Comparison of ENCODE assay signal across 20 cellular contexts in genomic region chr9:15137089-15137488, GRCh38.
"Had no signal": no experiment of that assay in that cellular context is flagged by ENCODE, and none has a peak within 500 bp of the region (broad histone marks: within the 10 kb centered on the region; RNA-seq: fewer than 3 reads in every experiment).

No MANE protein-coding gene starts in this region.

- DNase-seq: activated CD4-positive, alpha-beta memory T cell treated with anti-CD3 and anti-CD28 coated beads, Interleukin-2, amount 10 ng/mL, durations not matched to agents 7 days and 5 days; activated naive CD4-positive, alpha-beta T cell treated with anti-CD3 and anti-CD28 coated beads for 36 hours; activated naive CD8-positive, alpha-beta T cell treated with anti-CD3 and anti-CD28 coated beads, Interleukin-2, amount 50 U/mL, for 24 hours; activated T-cell treated with anti-CD3 and anti-CD28 coated beads, Interleukin-2, amount 50 U/mL, for 1 hour; aorta; cortex of kidney; effector CD4-positive, alpha-beta T cell; gastrocnemius medialis; head of caudate nucleus; naive thymus-derived CD8-positive, alpha-beta T cell; pancreas; right lobe of liver; small intestine; stimulated activated CD4-positive, alpha-beta T cell treated with anti-CD3 and anti-CD28 coated beads, Interleukin-4, amount 100 ng/mL, for 1 hour; stimulated activated naive CD8-positive, alpha-beta T cell treated with anti-CD3 and anti-CD28 coated beads, Interleukin-15, amount 100 ng/mL, for 72 hours had no signal

- H3K4me3 ChIP-seq: gastrocnemius medialis, pancreas, right lobe of liver had no signal

- H3K27ac ChIP-seq: gastrocnemius medialis, neutrophil, pancreas, right lobe of liver had no signal

- H3K4me3 Mint-ChIP-seq: activated CD4-positive, alpha-beta memory T cell treated with anti-CD3 and anti-CD28 coated beads, Interleukin-2, amount 10 ng/mL, durations not matched to agents 7 days and 5 days; activated CD4-positive, alpha-beta T cell treated with anti-CD3 and anti-CD28 coated beads for 36 hours; activated naive CD4-positive, alpha-beta T cell treated with anti-CD3 and anti-CD28 coated beads for 36 hours; activated naive CD8-positive, alpha-beta T cell treated with anti-CD3 and anti-CD28 coated beads, Interleukin-2, amount 50 U/mL, for 24 hours; naive thymus-derived CD8-positive, alpha-beta T cell; stimulated activated naive CD8-positive, alpha-beta T cell treated with anti-CD3 and anti-CD28 coated beads, Interleukin-15, amount 100 ng/mL, for 72 hours; type B pancreatic cell had no signal

- H3K36me3 Mint-ChIP-seq: naive thymus-derived CD8-positive, alpha-beta T cell; type B pancreatic cell had no signal

- H3K36me3 ChIP-seq: gastrocnemius medialis, neutrophil, pancreas, right lobe of liver had no signal

- H3K4me1 ChIP-seq: gastrocnemius medialis, pancreas had no signal

- H3K9me3 Mint-ChIP-seq: activated CD4-positive, alpha-beta memory T cell treated with anti-CD3 and anti-CD28 coated beads, Interleukin-2, amount 10 ng/mL, durations not matched to agents 7 days and 5 days; activated naive CD4-positive, alpha-beta T cell treated with anti-CD3 and anti-CD28 coated beads for 36 hours; activated naive CD8-positive, alpha-beta T cell treated with anti-CD3 and anti-CD28 coated beads, Interleukin-2, amount 50 U/mL, for 24 hours; activated T-helper 2 cell treated with anti-CD3 and anti-CD28 coated beads, Interferon-gamma antibody, Interleukin-2, Interleukin-4, amounts not matched to agents 10 μg/mL and 5 μg/mL and 100 μg/mL, durations not matched to agents 14 hours and 24 hours and 36 hours; naive thymus-derived CD8-positive, alpha-beta T cell; stimulated activated naive CD8-positive, alpha-beta T cell treated with anti-CD3 and anti-CD28 coated beads, Interleukin-15, amount 100 ng/mL, for 72 hours had no signal

- H3K9me3 ChIP-seq: gastrocnemius medialis, neutrophil, pancreas, right lobe of liver had no signal

- ATAC-seq: activated naive CD8-positive, alpha-beta T cell treated with anti-CD3 and anti-CD28 coated beads, Interleukin-2, amount 50 U/mL, for 24 hours; esophagus mucosa; gastrocnemius medialis; naive thymus-derived CD8-positive, alpha-beta T cell; pancreas; right lobe of liver; stimulated activated naive CD8-positive, alpha-beta T cell treated with anti-CD3 and anti-CD28 coated beads, Interleukin-15, amount 100 ng/mL, for 72 hours had no signal

- H3K27me3 Mint-ChIP-seq: activated CD4-positive, alpha-beta memory T cell treated with anti-CD3 and anti-CD28 coated beads, Interleukin-2, amount 10 ng/mL, durations not matched to agents 7 days and 5 days; activated CD4-positive, alpha-beta T cell treated with anti-CD3 and anti-CD28 coated beads for 36 hours; stimulated activated naive CD8-positive, alpha-beta T cell treated with anti-CD3 and anti-CD28 coated beads, Interleukin-15, amount 100 ng/mL, for 72 hours had no signal

- H3K27me3 ChIP-seq: gastrocnemius medialis, neutrophil, pancreas, right lobe of liver had no signal

- H3K27ac Mint-ChIP-seq: activated CD4-positive, alpha-beta memory T cell treated with anti-CD3 and anti-CD28 coated beads, Interleukin-2, amount 10 ng/mL, durations not matched to agents 7 days and 5 days; activated CD4-positive, alpha-beta T cell treated with anti-CD3 and anti-CD28 coated beads for 36 hours; activated naive CD4-positive, alpha-beta T cell treated with anti-CD3 and anti-CD28 coated beads for 36 hours; activated naive CD8-positive, alpha-beta T cell treated with anti-CD3 and anti-CD28 coated beads, Interleukin-2, amount 50 U/mL, for 24 hours; activated T-helper 2 cell treated with anti-CD3 and anti-CD28 coated beads, Interferon-gamma antibody, Interleukin-2, Interleukin-4, amounts not matched to agents 10 μg/mL and 5 μg/mL and 100 μg/mL, durations not matched to agents 14 hours and 24 hours and 36 hours; stimulated activated naive CD8-positive, alpha-beta T cell treated with anti-CD3 and anti-CD28 coated beads, Interleukin-15, amount 100 ng/mL, for 72 hours; type B pancreatic cell had no signal
